In genomic region chr12:29580971-29581370, GRCh38 we compare ENCODE assay signal across 22 cellular contexts.
DNase-seq lines count a peak whose midpoint lies in the region; ATAC-seq and TF ChIP-seq lines count a peak whose summit lies in the region.
"Had no signal": no experiment of that assay in that cellular context is flagged by ENCODE, and none has a peak within 500 bp of the region (broad histone marks: within the 10 kb centered on the region; RNA-seq: fewer than 3 reads in every experiment).

No MANE protein-coding gene starts in this region.

- H3K27ac ChIP-seq in heart left ventricle (peak overlapping the region in 9 of 12 donors; percentile 12 to 76 (median 70)), colonic mucosa (peak overlapping the region; percentile 31), gastrocnemius medialis (peak overlapping the region in 3 of 4 donors; percentile 56 to 71 (median 66))
- H3K27ac ChIP-seq: 22Rv1, SK-N-MC had no signal

- intact Hi-C loops in heart left ventricle (cut with DNase I): loop anchor here in 1 of 10 donors (5.0 kb wide), 1 partner anchor 146 kb away; no protein-coding TSS in a partner anchor
- intact Hi-C loops in Right ventricle myocardium superior (cut with DNase I): no loop called here
- intact Hi-C loops in colonic mucosa (cut with DNase I): no loop called here
- intact Hi-C loops in gastrocnemius medialis (cut with DNase I; ENCODE audit: low total_unique reads): no loop called here

- H3K27me3 ChIP-seq in heart left ventricle (no peaks in the 10 kb centered on the region), colonic mucosa (no peaks in the 10 kb centered on the region), gastrocnemius medialis (no peaks in the 10 kb centered on the region)

- H3K4me3 ChIP-seq in heart left ventricle (no peak overlapping the region), colonic mucosa (no peak overlapping the region), gastrocnemius medialis (no peak overlapping the region)
- H3K4me3 ChIP-seq: GM23338, SK-N-MC had no signal

- TF ChIP-seq POLR2A in heart left ventricle (IDR thresholded peaks at IDR 0.05): no peak
- no peak for TF ChIP-seq POLR2A in gastrocnemius medialis (IDR thresholded peaks at IDR 0.05)

- DNase-seq in heart left ventricle: no peak
- DNase-seq in Right ventricle myocardium superior: no peak
- no peak for DNase-seq in colonic mucosa
- no peak for DNase-seq in gastrocnemius medialis
- no peak for DNase-seq in CD1c-positive myeloid dendritic cell (ENCODE audit: extremely low spot score)
- DNase-seq in ACHN: no peak
- DNase-seq in AG08395 (ENCODE audit: low spot score): no peak
- DNase-seq: CD4-positive, alpha-beta memory T cell; DMS153; KG1; NCI-H1417; NCI-H187; NCI-H2107; NCI-H2227 treated with DMSO at 0.1 percent for 48 hours; NCI-H510A treated with DMSO at 0.1 percent for 48 hours; NCI-H774; SHP77 had no signal

- no peak overlapping the region for H3K9ac ChIP-seq in colonic mucosa (ENCODE audit: low read depth in 2 of 2, low read length in 2 of 2)

- TF ChIP-seq CTCF in heart left ventricle (IDR thresholded peaks at IDR 0.05): no peak
- TF ChIP-seq CTCF in colonic mucosa (IDR thresholded peaks at IDR 0.05): no peak
- no peak for TF ChIP-seq CTCF in gastrocnemius medialis (IDR thresholded peaks at IDR 0.05 in 4 of 5, conservative IDR thresholded peaks at IDR 0.05 in 1 of 5)

- in situ Hi-C loops in gastrocnemius medialis (cut with MboI; ENCODE audit: low sequenced_read_pairs in 4 of 4) (no loop called here), ACHN (cut with HindIII; ENCODE audit: low pct_ligation_motif_present, low pct_unique_long_range_greater_than_20kb, low sequenced_read_pairs) (no loop called here)

- 80 to 94% (median 85%) methylated on average over 1 of the region's 1 CpG for WGBS in heart left ventricle, 4 donors

- H3K9me3 ChIP-seq in heart left ventricle (no peaks in the 10 kb centered on the region), colonic mucosa (no peaks in the 10 kb centered on the region), gastrocnemius medialis (no peaks in the 10 kb centered on the region)

- H3K36me3 ChIP-seq in heart left ventricle: peaks cover 0 to 2% (median 0%) of the 10 kb centered on the region in 9 donors
- no peaks in the 10 kb centered on the region for H3K36me3 ChIP-seq in colonic mucosa
- no peaks in the 10 kb centered on the region for H3K36me3 ChIP-seq in gastrocnemius medialis

- H3K4me1 ChIP-seq in heart left ventricle (peaks cover 6 to 62% (median 42%) of the 10 kb centered on the region in 12 donors), colonic mucosa (peaks cover 3% of the 10 kb centered on the region), gastrocnemius medialis (peaks cover 21 to 49% of the 10 kb centered on the region in 2 donors)

- ATAC-seq in heart left ventricle: no peak
- ATAC-seq in Right ventricle myocardium superior (ENCODE audit: poor library complexity): no peak
- no peak for ATAC-seq in gastrocnemius medialis
- no peak for ATAC-seq in HG03460 (IDR thresholded peaks at IDR 0.05; ENCODE audit: unreplicated experiment)
- ATAC-seq: GM23338, HCT116 had no signal
